In the genomic region with DNA sequence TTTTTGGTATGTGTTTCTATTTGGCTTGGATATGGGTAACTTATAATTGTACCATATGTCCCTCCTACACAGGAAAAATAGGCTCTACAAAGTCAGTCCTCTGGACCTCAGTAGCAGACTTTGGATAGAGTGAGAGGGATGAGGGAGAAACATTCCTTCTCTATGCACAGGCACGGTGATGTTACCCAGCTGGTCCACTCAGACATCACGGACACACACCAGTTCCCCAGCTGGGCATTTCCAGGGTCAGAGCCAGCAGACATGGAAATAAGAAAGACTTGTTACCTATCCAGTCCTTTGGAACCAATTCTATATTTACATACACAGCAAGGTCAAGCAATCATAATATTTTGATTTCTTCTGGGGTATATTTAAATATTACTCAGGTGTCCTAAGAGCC, we compare ENCODE assay signal across 24 cellular contexts.
DNase-seq lines count a peak whose midpoint lies in the region; ATAC-seq and TF ChIP-seq lines count a peak whose summit lies in the region.
"Had no signal": no experiment of that assay in that cellular context is flagged by ENCODE, and none has a peak within 500 bp of the region (broad histone marks: within the 10 kb centered on the region; RNA-seq: fewer than 3 reads in every experiment).

No MANE protein-coding gene starts in this region.

- H3K4me1 ChIP-seq in IMR-90 (ENCODE audit: control insufficient read depth, insufficient read depth, low read length) (no peaks in the 10 kb centered on the region), neural progenitor cell (peaks cover 42% of the 10 kb centered on the region)
- H3K4me1 ChIP-seq: Caco-2 had no signal

- no peaks in the 10 kb centered on the region for H4K20me1 ChIP-seq in IMR-90 (ENCODE audit: insufficient read depth, low read length)
- H4K20me1 ChIP-seq in neural progenitor cell (ENCODE audit: low read depth) = no peaks in the 10 kb centered on the region

- H3K23ac ChIP-seq in IMR-90 (ENCODE audit: low read depth, low read length) = no peak overlapping the region

- no peak overlapping the region for H2AK5ac ChIP-seq in IMR-90 (ENCODE audit: low read depth, low read length)

- no peak for TF ChIP-seq CTCF in AG04450 (IDR thresholded peaks at IDR 0.05; ENCODE audit: low read depth, low read length)
- no peak for TF ChIP-seq CTCF in IMR-90 (conservative IDR thresholded peaks at IDR 0.05; ENCODE audit: low read depth, low read length)
- no peak for TF ChIP-seq CTCF in fibroblast of pulmonary artery (IDR thresholded peaks at IDR 0.05; ENCODE audit: low read length, missing control alignments)
- TF ChIP-seq CTCF in neural progenitor cell (IDR thresholded peaks at IDR 0.05) = no peak

- no peak overlapping the region for H3K56ac ChIP-seq in IMR-90 (ENCODE audit: extremely low read depth, insufficient read depth, low read length)

- no peak overlapping the region for H2BK20ac ChIP-seq in IMR-90 (ENCODE audit: low read depth, low read length)

- H3K9ac ChIP-seq in IMR-90 (ENCODE audit: low read depth, low read length) = no peak overlapping the region
- H3K9ac ChIP-seq in neural progenitor cell = no peak overlapping the region

- no peak overlapping the region for H3K4me2 ChIP-seq in IMR-90 (ENCODE audit: low read depth, low read length)
- H3K4me2 ChIP-seq in neural progenitor cell = peak overlapping the region; percentile 48

- CTCF ChIA-PET in AG04450 (lab: Charles Lee) = no interaction called here
- CTCF ChIA-PET in IMR-90 (lab: Yijun Ruan, JAX) = interaction anchor here (0.9 kb wide), 1 partner anchor 15 kb away, joined by 3 read pairs; no protein-coding TSS in a partner anchor

- dilution Hi-C loops in IMR-90 (cut with HindIII; ENCODE audit: low sequenced_read_pairs, unreplicated experiment) = no loop called here

- no peaks in the 10 kb centered on the region for H3K9me1 ChIP-seq in IMR-90 (ENCODE audit: insufficient read depth, low read length)

- H3K4me1 Mint-ChIP-seq in neural progenitor cell = peaks cover 50% of the 10 kb centered on the region
- H3K4me1 Mint-ChIP-seq: B cell had no signal

- H3K4me3 ChIP-seq in AG04450 (ENCODE audit: low read depth, low read length) (no peak overlapping the region), IMR-90 (ENCODE audit: insufficient read depth, low read depth, low read length) (no peak overlapping the region), fibroblast of pulmonary artery (replicated peaks; ENCODE audit: low read depth, low read length) (no peak overlapping the region), neural progenitor cell (no peak overlapping the region)

- no peaks in the 10 kb centered on the region for H3K36me3 Mint-ChIP-seq in neural progenitor cell
- H3K36me3 Mint-ChIP-seq: CD8-positive, alpha-beta T cell had no signal

- no peak overlapping the region for H3K4me3 Mint-ChIP-seq in neural progenitor cell
- H3K4me3 Mint-ChIP-seq: B cell; CD8-positive, alpha-beta T cell had no signal

- DNase-seq in AG04450 (ENCODE audit: low read depth, low spot score) (peak; percentile 16), IMR-90 (peak; percentile 23), fibroblast of pulmonary artery (ENCODE audit: low read depth) (peak; percentile 8), neural progenitor cell (ENCODE audit: low spot score) (no peak), inferior parietal cortex (ENCODE audit: extremely low spot score) (no peak)
- no peak for DNase-seq in activated CD4-positive, alpha-beta T cell treated with anti-CD3 and anti-CD28 coated beads for 48 hours
- DNase-seq: Caco-2; CD8-positive, alpha-beta T cell; DMS79 treated with DMSO at 0.1 percent for 48 hours; GF-D8; H7; Karpas-422; NCI-H1092 treated with DMSO at 0.1 percent for 48 hours; NCI-H1436; NCI-H1930; NCI-H2107; NCI-H524; NCI-H774; SHP77 had no signal

- H3K27me3 ChIP-seq in AG04450 (ENCODE audit: control insufficient read depth, insufficient read depth, low read length) (no peaks in the 10 kb centered on the region), IMR-90 (ENCODE audit: control insufficient read depth, insufficient read depth, low read length) (no peaks in the 10 kb centered on the region), neural progenitor cell (no peaks in the 10 kb centered on the region)

- intact Hi-C loops in IMR-90 (cut with micrococcal nuclease) = no loop called here

- no peaks in the 10 kb centered on the region for H3K27me3 Mint-ChIP-seq in neural progenitor cell (ENCODE audit: insufficient read depth, low read depth)

- H3K9me3 Mint-ChIP-seq in neural progenitor cell = no peaks in the 10 kb centered on the region
- H3K9me3 Mint-ChIP-seq: CD8-positive, alpha-beta T cell had no signal

- no peak for TF ChIP-seq RAD21 in IMR-90 (IDR thresholded peaks at IDR 0.05; ENCODE audit: low read length)

- no peak overlapping the region for H4K91ac ChIP-seq in IMR-90 (ENCODE audit: insufficient read depth, low read depth, low read length)

- no peak overlapping the region for H4K8ac ChIP-seq in IMR-90 (ENCODE audit: low read depth in 2 of 2, low read length in 2 of 2)

- ATAC-seq in IMR-90 (ENCODE audit: low read depth) = peak; percentile 46; the same call in 1 of the 2 replicates
- no peak for ATAC-seq in GM21360 (IDR thresholded peaks at IDR 0.05; ENCODE audit: unreplicated experiment)
- ATAC-seq: CD8-positive, alpha-beta T cell; Panc1 had no signal

- no peaks in the 10 kb centered on the region for H3K79me2 ChIP-seq in neural progenitor cell (ENCODE audit: low read depth)

- H3K18ac ChIP-seq in IMR-90 (ENCODE audit: low read depth, low read length) = no peak overlapping the region

- H2AK9ac ChIP-seq in IMR-90 (replicated peaks; ENCODE audit: low read depth, low read length, poor library complexity) = no peak overlapping the region

- no peak overlapping the region for H2BK5ac ChIP-seq in IMR-90 (ENCODE audit: low read depth, low read length, poor library complexity, severe bottlenecking)

- no peak overlapping the region for H4K5ac ChIP-seq in IMR-90 (ENCODE audit: low read depth, low read length)

- no peaks in the 10 kb centered on the region for H3F3A ChIP-seq in neural progenitor cell (ENCODE audit: low read depth)

- H2BK15ac ChIP-seq in IMR-90 (ENCODE audit: low read depth, low read length) = no peak overlapping the region

- no CpG with 5 or more reads among the region's 2 CpGs for WGBS in IMR-90 (ENCODE audit: extremely low coverage in 2 of 2, insufficient read length in 1 of 2), 2 experiments

- H3K36me3 ChIP-seq in IMR-90 (ENCODE audit: control insufficient read depth, insufficient read depth, low read length) = no peaks in the 10 kb centered on the region
- H3K36me3 ChIP-seq in neural progenitor cell = no peaks in the 10 kb centered on the region

- no TSS peak for BruUV-seq in IMR-90 (replicated peaks; lab: Mats Ljungman, UMichigan)

- no peak overlapping the region for H3K27ac ChIP-seq in AG04450 (ENCODE audit: low read depth, low read length)
- H3K27ac ChIP-seq in IMR-90 (ENCODE audit: insufficient read depth, low read length) = no peak overlapping the region
- no peak overlapping the region for H3K27ac ChIP-seq in neural progenitor cell
- H3K27ac ChIP-seq: C4-2B, RWPE1 had no signal

- POLR2A ChIA-PET in AG04450 (lab: Yijun Ruan, JAX) = no interaction called here
- POLR2A ChIA-PET in IMR-90 (lab: Charles Lee; ENCODE audit: unreplicated experiment) = no interaction called here

- no peak for TF ChIP-seq POLR2A in IMR-90 (IDR thresholded peaks at IDR 0.05; ENCODE audit: low read depth, low read length)

- H2AFZ ChIP-seq in IMR-90 (replicated peaks; ENCODE audit: low read length, poor library complexity) = no peak overlapping the region
- H2AFZ ChIP-seq in neural progenitor cell (replicated peaks) = no peak overlapping the region

- H3K9me3 ChIP-seq in AG04450 (ENCODE audit: control insufficient read depth, insufficient read depth, low read length) = no peaks in the 10 kb centered on the region
- no peaks in the 10 kb centered on the region for H3K9me3 ChIP-seq in IMR-90 (ENCODE audit: control insufficient read depth, insufficient read depth, low read length)
- no peaks in the 10 kb centered on the region for H3K9me3 ChIP-seq in neural progenitor cell (ENCODE audit: low read depth)
- H3K9me3 ChIP-seq: Caco-2 had no signal

- in situ Hi-C loops in IMR-90 (cut with MboI; ENCODE audit: low sequenced_read_pairs) = no loop called here

- H3K14ac ChIP-seq in IMR-90 (replicated peaks; ENCODE audit: low read depth, low read length) = no peak overlapping the region

- H3K4ac ChIP-seq in IMR-90 (ENCODE audit: low read depth, low read length) = no peak overlapping the region

- no peaks in the 10 kb centered on the region for H3K79me1 ChIP-seq in IMR-90 (ENCODE audit: low read depth in 1 of 2, low read length in 2 of 2)

- H2BK120ac ChIP-seq in IMR-90 (ENCODE audit: low read depth, low read length) = no peak overlapping the region

- no peak overlapping the region for H3K27ac Mint-ChIP-seq in neural progenitor cell
- H3K27ac Mint-ChIP-seq: B cell; CD8-positive, alpha-beta T cell had no signal

TF ChIP-seq in IMR-90, 13 proteins besides CTCF, POLR2A, EP300 and RAD21:
- TF ChIP-seq, protein P1, sequence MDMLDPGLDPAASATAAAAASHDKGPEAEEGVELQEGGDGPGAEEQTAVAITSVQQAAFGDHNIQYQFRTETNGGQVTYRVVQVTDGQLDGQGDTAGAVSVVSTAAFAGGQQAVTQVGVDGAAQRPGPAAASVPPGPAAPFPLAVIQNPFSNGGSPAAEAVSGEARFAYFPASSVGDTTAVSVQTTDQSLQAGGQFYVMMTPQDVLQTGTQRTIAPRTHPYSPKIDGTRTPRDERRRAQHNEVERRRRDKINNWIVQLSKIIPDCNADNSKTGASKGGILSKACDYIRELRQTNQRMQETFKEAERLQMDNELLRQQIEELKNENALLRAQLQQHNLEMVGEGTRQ (IDR thresholded peaks at IDR 0.05; ENCODE audit: low read depth, low read length) = no peak
- TF ChIP-seq MAFK (IDR thresholded peaks at IDR 0.05; ENCODE audit: low read depth, low read length) (no peak), CHD1 (IDR thresholded peaks at IDR 0.05; ENCODE audit: low read depth, low read length) (no peak), CEBPB (IDR thresholded peaks at IDR 0.05; ENCODE audit: low read depth, low read length) (no peak), MAZ (IDR thresholded peaks at IDR 0.05; ENCODE audit: borderline replicate concordance, low read depth, low read length) (no peak)

Comparison
In these comparisons a context has a peak if more than half of its experiments do, and no peak if none do; other contexts are left out.
1. DNase-seq: peak in AG04450 (single experiment), IMR-90 (single experiment) and fibroblast of pulmonary artery (single experiment); none in neural progenitor cell (single experiment), inferior parietal cortex (single experiment) and activated CD4-positive, alpha-beta T cell treated with anti-CD3 and anti-CD28 coated beads for 48 hours (single experiment).